ENCODE assay signal across 10 cellular contexts in genomic region chr7:28505861-28506260, GRCh38.
"Had no signal": no experiment of that assay in that cellular context is flagged by ENCODE, and none has a peak within 500 bp of the region (broad histone marks: within the 10 kb centered on the region; RNA-seq: fewer than 3 reads in every experiment).

No MANE protein-coding gene starts in this region.

- H3K9me3 Mint-ChIP-seq: GM23338, H9 had no signal

- H3K4me3 ChIP-seq: GM23248, GM23338, HAP-1 had no signal

- H3K9me3 ChIP-seq: HAP-1 had no signal

- H3K27ac Mint-ChIP-seq: GM23338, H9, HFFc6 had no signal

- H3K4me3 Mint-ChIP-seq: GM23338, H9, HFFc6 had no signal

- H3K9ac ChIP-seq: GM23248 had no signal

- DNase-seq: GM23248, GOT3, H7, H9, HCEC 1CT, HFFc6 had no signal

- H3K36me3 ChIP-seq: HAP-1 had no signal

- H3K27ac ChIP-seq: GM23248 had no signal

- FAIRE-seq: H1, H54 had no signal

- H3K4me1 ChIP-seq: HAP-1 had no signal

- H3K4me2 ChIP-seq: GM23338 had no signal
